26 cellular contexts compared by ENCODE assay signal in the genomic region with DNA sequence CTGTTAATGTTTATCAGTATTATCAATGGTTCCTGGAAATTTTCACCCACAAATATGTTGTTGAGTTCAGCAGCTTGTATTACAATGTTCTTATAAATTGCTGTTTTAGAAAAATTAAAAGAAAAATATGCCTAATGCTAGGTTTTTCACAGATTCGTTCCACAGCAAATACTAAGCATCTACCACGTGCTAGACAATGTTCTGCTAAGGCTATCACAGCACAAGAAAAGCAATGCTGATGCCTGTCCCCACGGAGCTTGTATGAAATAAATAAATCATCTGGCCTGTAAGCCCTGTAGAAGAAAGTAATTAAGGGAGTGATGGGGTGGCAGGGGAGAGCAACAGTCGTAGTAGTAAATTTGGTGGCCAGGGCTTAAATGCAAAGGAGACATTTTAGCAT. TPM values are rescaled to one million over a fixed set of nuclear protein-coding genes. Genes with fewer than 3 reads are reported as not detected.
DNase-seq lines count a peak whose midpoint lies in the region; ATAC-seq and TF ChIP-seq lines count a peak whose summit lies in the region.
"Had no signal": no experiment of that assay in that cellular context is flagged by ENCODE, and none has a peak within 500 bp of the region (broad histone marks: within the 10 kb centered on the region; RNA-seq: fewer than 3 reads in every experiment).

No MANE protein-coding gene starts in this region.

- H3K36me3 Mint-ChIP-seq in CD4-positive, alpha-beta memory T cell, result peaks cover 56 to 71% of the 10 kb centered on the region in 2 donors
- H3K36me3 Mint-ChIP-seq in GM23338 (ENCODE audit: low read depth), result no peaks in the 10 kb centered on the region

- no peaks in the 10 kb centered on the region for H3K79me2 ChIP-seq in GM23338 (replicated peaks; ENCODE audit: insufficient read depth)

- H3K27ac Mint-ChIP-seq in CD4-positive, alpha-beta memory T cell, result peak overlapping the region in 4 of 7 donors; percentile 47 to 90 (median 68)
- peak overlapping the region; percentile 81; the same call in 1 of the 2 replicates for H3K27ac Mint-ChIP-seq in GM23338
- H3K27ac Mint-ChIP-seq: stimulated activated memory B cell treated with anti-CD40 and anti-IgM and Interleukin-4, amounts not matched to agents 10 μg/mL and 1 μg/mL and 100 μg/mL, for 72 hours had no signal

- no peaks in the 10 kb centered on the region for H3K9me3 Mint-ChIP-seq in CD4-positive, alpha-beta memory T cell
- no peaks in the 10 kb centered on the region for H3K9me3 Mint-ChIP-seq in GM23338
- H3K9me3 Mint-ChIP-seq: activated T-helper 1 cell treated with anti-CD3 and anti-CD28 coated beads, Interleukin-12 subunit alpha, Interleukin-12 subunit beta, Interleukin-2, Interleukin-4 antibody, amounts not matched to agents 30 ng/mL and 10 ng/mL and 1 ng/mL, durations not matched to agents 14 hours and 24 hours and 36 hours; stimulated activated memory B cell treated with anti-CD40 and anti-IgM and Interleukin-4, amounts not matched to agents 10 μg/mL and 1 μg/mL and 100 μg/mL, for 72 hours had no signal

- peaks cover 38 to 79% (median 52%) of the 10 kb centered on the region in 4 donors for H3K4me1 Mint-ChIP-seq in CD4-positive, alpha-beta memory T cell
- H3K4me1 Mint-ChIP-seq in GM23338, result peaks cover 24% of the 10 kb centered on the region

- no peaks in the 10 kb centered on the region for H4K20me1 ChIP-seq in GM23338 (replicated peaks; ENCODE audit: insufficient read depth)

- H3K27me3 ChIP-seq in CD4-positive, alpha-beta memory T cell (ENCODE audit: insufficient read depth, low read length), result no peaks in the 10 kb centered on the region
- H3K27me3 ChIP-seq in GM23338 (ENCODE audit: insufficient read depth) (no peaks in the 10 kb centered on the region), brain microvascular endothelial cell (replicated peaks) (no peaks in the 10 kb centered on the region)
- H3K27me3 ChIP-seq: body of pancreas, left lung, SJCRH30, tibial artery had no signal

- TF ChIP-seq CTCF in GM23338 (conservative IDR thresholded peaks at IDR 0.05; ENCODE audit: low read depth in 2 of 2) (no peak), brain microvascular endothelial cell (IDR thresholded peaks at IDR 0.05; ENCODE audit: low read depth, low read length, missing control alignments) (no peak), GM10266 (IDR thresholded peaks at IDR 0.05; ENCODE audit: control insufficient read depth, insufficient read depth, low read depth, missing control alignments) (no peak)

- intact Hi-C loops in CD4-positive, alpha-beta memory T cell (cut with micrococcal nuclease), result loop anchor here (2.0 to 5.0 kb wide), 3 partner anchors 19 to 79 kb away; partner anchors contain the start of gene ARAP2

- no peaks in the 10 kb centered on the region for H3K9me3 ChIP-seq in CD4-positive, alpha-beta memory T cell (ENCODE audit: control insufficient read depth in 1 of 2, low read length in 2 of 2)
- H3K9me3 ChIP-seq: body of pancreas, left lung, SJCRH30, tibial artery had no signal

- no peak for ATAC-seq in GM23338
- ATAC-seq: body of pancreas; left lung; stimulated activated memory B cell treated with anti-CD40 and anti-IgM and Interleukin-4, amounts not matched to agents 10 μg/mL and 1 μg/mL and 100 μg/mL, for 72 hours had no signal

- CTCF ChIA-PET in CD4-positive, alpha-beta memory T cell (lab: Charles Lee; ENCODE audit: partially characterized antibody), result interaction anchor here (2.0 to 3.3 kb wide), 2 partner anchors 9 to 37 kb away, joined by 9 to 12 read pairs; partner anchors contain the start of gene ARAP2

- H3K4me3 ChIP-seq in CD4-positive, alpha-beta memory T cell (ENCODE audit: low read length in 2 of 2), result no peak overlapping the region
- H3K4me3 ChIP-seq in GM23338 (no peak overlapping the region), brain microvascular endothelial cell (ENCODE audit: low read depth, low read length) (no peak overlapping the region)
- H3K4me3 ChIP-seq: body of pancreas, GM23248, left lung, SJCRH30, tibial artery had no signal

- H3K4me1 ChIP-seq in CD4-positive, alpha-beta memory T cell (ENCODE audit: insufficient read depth, low read length), result peaks cover 40% of the 10 kb centered on the region
- H3K4me1 ChIP-seq in GM23338 (ENCODE audit: insufficient read depth), result peaks cover 14% of the 10 kb centered on the region
- H3K4me1 ChIP-seq: SJCRH30, tibial artery had no signal

- in situ Hi-C loops in brain microvascular endothelial cell (cut with HindIII; ENCODE audit: low pct_ligation_motif_present, low sequenced_read_pairs), result no loop called here

- peaks cover 12% of the 10 kb centered on the region for H3K36me3 ChIP-seq in CD4-positive, alpha-beta memory T cell (ENCODE audit: insufficient read depth, low read length)
- H3K36me3 ChIP-seq in GM23338 (ENCODE audit: insufficient read depth) (no peaks in the 10 kb centered on the region), brain microvascular endothelial cell (replicated peaks) (no peaks in the 10 kb centered on the region)
- H3K36me3 ChIP-seq: SJCRH30, tibial artery had no signal

- no peaks in the 10 kb centered on the region for H3F3A ChIP-seq in GM23338 (replicated peaks; ENCODE audit: low read depth)

- no peak overlapping the region for H3K27ac ChIP-seq in CD4-positive, alpha-beta memory T cell (ENCODE audit: low read depth, low read length)
- H3K27ac ChIP-seq in GM23338 (ENCODE audit: low read depth) (no peak overlapping the region), cingulate gyrus (ENCODE audit: low read depth, low read length) (peak overlapping the region; percentile 95), brain microvascular endothelial cell (no peak overlapping the region)
- H3K27ac ChIP-seq: GM23248, left lung, SJCRH30, tibial artery had no signal

- H3K4me2 ChIP-seq in GM23338, result no peak overlapping the region

- DNase-seq in CD4-positive, alpha-beta memory T cell, result no peak
- no peak for DNase-seq in GM23338 (ENCODE audit: low spot score)
- peak; percentile 61 for DNase-seq in pons (ENCODE audit: low spot score)
- no peak for DNase-seq in activated gamma-delta T cell treated with Interleukin-2 at 50 U/mL for 16 hours
- DNase-seq in DMS 273 (lab: John Stamatoyannopoulos, UW; ENCODE audit: unreplicated experiment), result no peak
- no peak for DNase-seq in brain microvascular endothelial cell
- no peak for DNase-seq in GM10266 (ENCODE audit: extremely low spot score)
- DNase-seq: activated CD4-positive, alpha-beta T cell treated with anti-CD3 and anti-CD28 coated beads for 4 hours; body of pancreas; C1 segment of cervical spinal cord; effector memory CD4-positive, alpha-beta T cell; foreskin fibroblast; GM23248; KBM-7; left lung; mesendoderm; NCI-H1694; NCI-H526; SJCRH30; stimulated activated CD4-positive, alpha-beta T cell treated with anti-CD3 and anti-CD28 coated beads, Interleukin-2, amount 100 ng/mL, for 48 hours; T-helper 1 cell; tibial artery had no signal

- H3K4me3 Mint-ChIP-seq in CD4-positive, alpha-beta memory T cell, result peak overlapping the region in 5 of 8 donors; percentile 7 to 67 (median 30)
- H3K4me3 Mint-ChIP-seq in GM23338, result no peak overlapping the region
- H3K4me3 Mint-ChIP-seq: activated T-helper 1 cell treated with anti-CD3 and anti-CD28 coated beads, Interleukin-12 subunit alpha, Interleukin-12 subunit beta, Interleukin-2, Interleukin-4 antibody, amounts not matched to agents 30 ng/mL and 10 ng/mL and 1 ng/mL, durations not matched to agents 14 hours and 24 hours and 36 hours; stimulated activated memory B cell treated with anti-CD40 and anti-IgM and Interleukin-4, amounts not matched to agents 10 μg/mL and 1 μg/mL and 100 μg/mL, for 72 hours had no signal

- H3K27me3 Mint-ChIP-seq in CD4-positive, alpha-beta memory T cell, result no peaks in the 10 kb centered on the region
- H3K27me3 Mint-ChIP-seq in GM23338 (ENCODE audit: insufficient read depth, low read depth, poor library complexity), result no peaks in the 10 kb centered on the region
- H3K27me3 Mint-ChIP-seq: stimulated activated memory B cell treated with anti-CD40 and anti-IgM and Interleukin-4, amounts not matched to agents 10 μg/mL and 1 μg/mL and 100 μg/mL, for 72 hours had no signal

- POLR2A ChIA-PET in CD4-positive, alpha-beta memory T cell (lab: Charles Lee; ENCODE audit: partially characterized antibody), result interaction anchor here (0.7 to 1.3 kb wide), 3 partner anchors 57 to 192 kb away, joined by 3 read pairs; no protein-coding TSS in a partner anchor

- no peaks in the 10 kb centered on the region for H3K9me2 ChIP-seq in GM23338 (ENCODE audit: insufficient read depth)

- no peak overlapping the region for H2AFZ ChIP-seq in GM23338
- H2AFZ ChIP-seq: GM23248 had no signal

TF ChIP-seq in GM23338, 12 proteins besides CTCF, POLR2A, EP300 and RAD21 (continues in another document):
- no peak for TF ChIP-seq ZNF331 (CRISPR knock-in tag; IDR thresholded peaks at IDR 0.05; ENCODE audit: low read depth)
- no peak for TF ChIP-seq CREB1 (CRISPR knock-in tag; IDR thresholded peaks at IDR 0.05; ENCODE audit: low read depth)
- TF ChIP-seq JUNB (IDR thresholded peaks at IDR 0.05; ENCODE audit: unreplicated experiment), result no peak
- TF ChIP-seq STAT1 (IDR thresholded peaks at IDR 0.05; ENCODE audit: unreplicated experiment), result no peak
- no peak for TF ChIP-seq REST (IDR thresholded peaks at IDR 0.05; ENCODE audit: unreplicated experiment)

RNA-seq across cellular contexts. Expression of gene ARAP2, which starts 36.5 kb away (rescaled TPM):
- total RNA-seq in CD4-positive, alpha-beta memory T cell, result 10 to 100 TPM; 89.6 to 97.4 TPM
- polyA plus RNA-seq in CD4-positive, alpha-beta memory T cell, result 10 to 100 TPM; 19.7 to 29.1 TPM
- 0.39 and 4.8 TPM in 2 replicates for total RNA-seq in GM23338 (2014; rRNA removed; shearing (Covaris generic))
- 0.21 and 0.92 TPM in 2 replicates for polyA plus RNA-seq in GM23338 (2016; fragmentation: Nextera tagmentation; extraction: Ambion mirVana)
- total RNA-seq: GM23248, myocyte had no signal
- polyA plus RNA-seq: GM23248 had no signal

Comparison
In these comparisons a context has a peak if more than half of its experiments do, and no peak if none do; other contexts are left out.
1. RNA of gene ARAP2, which starts 36.5 kb away (total RNA-seq): 89.6 to 97.4 TPM in CD4-positive, alpha-beta memory T cell; 0.39 to 4.8 TPM in GM23338; every median in the first group is over 10 times any median in the second.